ENCODE assay signal across 8 cellular contexts in genomic region chr21:44485254-44485793, GRCh38. TPM values are rescaled to one million over a fixed set of nuclear protein-coding genes. Genes with fewer than 3 reads are reported as not detected.
A peak's percentile ranks its signal among the peaks of the same experiment; 100 is the strongest.
DNase-seq lines count a peak whose midpoint lies in the region; ATAC-seq lines count a peak whose summit lies in the region.

No MANE protein-coding gene starts in this region.

- intact Hi-C loops in left cardiac atrium (cut with DNase I): loop anchor here in 1 of 2 donors (10.0 kb wide), 1 partner anchor 461 kb away; no protein-coding TSS in a partner anchor

- ATAC-seq in left cardiac atrium (peak; percentile 47 to 85), HG03175 (IDR thresholded peaks at IDR 0.05; ENCODE audit: unreplicated experiment) (no peak), GM18870 (IDR thresholded peaks at IDR 0.05; ENCODE audit: unreplicated experiment) (no peak)

- DNase-seq in NCI-H1092 treated with DMSO at 0.1 percent for 48 hours (lab: John Stamatoyannopoulos, UW) (peak; percentile 86), left cardiac atrium (no peak), C1 segment of cervical spinal cord (lab: John Stamatoyannopoulos, UW) (no peak), NCI-H69 (lab: John Stamatoyannopoulos, UW) (no peak)
- DNase-seq in activated CD8-positive, alpha-beta memory T cell treated with anti-CD3 and anti-CD28 coated beads for 4 hours (ENCODE audit: low read depth in 2 of 2): peak; percentile 14 to 18
- peak; percentile 8 for DNase-seq in stimulated activated CD4-positive, alpha-beta T cell treated with anti-CD3 and anti-CD28 coated beads, Interleukin-4, amount 100 ng/mL, for 24 hours

RNA-seq across cellular contexts. Expression of gene LRRC3, which starts 30.0 kb away (rescaled TPM):
- total RNA-seq in left cardiac atrium: 1 to 10 TPM; 1.4 to 2.5 TPM

RNA-seq across cellular contexts. Expression of gene KRTAP10-1, which starts 54.7 kb away (rescaled TPM):
- total RNA-seq in left cardiac atrium: not detected

Comparison
In these comparisons a context has a peak if more than half of its experiments do, and no peak if none do; other contexts are left out.
1. DNase-seq: peak in NCI-H1092 treated with DMSO at 0.1 percent for 48 hours (single experiment), activated CD8-positive, alpha-beta memory T cell treated with anti-CD3 and anti-CD28 coated beads for 4 hours (2 of 2) and stimulated activated CD4-positive, alpha-beta T cell treated with anti-CD3 and anti-CD28 coated beads, Interleukin-4, amount 100 ng/mL, for 24 hours (single experiment); none in left cardiac atrium (single experiment), C1 segment of cervical spinal cord (0 of 14) and NCI-H69 (single experiment).
2. ATAC-seq: peak in left cardiac atrium (2 of 2); none in HG03175 (single experiment) and GM18870 (single experiment).